In the genomic region with DNA sequence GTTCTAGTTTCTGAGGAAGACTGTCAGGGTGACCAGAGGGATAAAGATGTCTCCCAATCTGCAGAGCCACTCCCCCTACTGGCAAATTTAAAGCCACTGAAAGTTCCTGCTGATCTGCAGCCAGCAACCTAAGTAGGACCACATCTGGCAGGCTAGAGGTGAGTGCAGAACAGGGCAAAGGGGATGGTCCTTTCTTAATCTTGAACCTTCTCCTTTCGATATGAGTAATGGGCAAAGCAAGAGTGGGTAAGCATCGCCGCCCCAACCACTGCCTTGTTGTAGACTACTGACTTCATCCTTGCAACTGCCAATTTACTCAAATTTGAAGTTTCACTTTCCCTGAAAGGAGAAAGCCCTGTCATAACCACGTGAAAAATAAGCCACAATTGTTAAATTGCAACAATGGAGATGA, we compare ENCODE assay signal across 9 cellular contexts. TPM values are rescaled to one million over a fixed set of nuclear protein-coding genes. Genes with fewer than 3 reads are reported as not detected.
A peak's percentile ranks its signal among the peaks of the same experiment; 100 is the strongest.
DNase-seq lines count a peak whose midpoint lies in the region; ATAC-seq and TF ChIP-seq lines count a peak whose summit lies in the region.
"Had no signal": no experiment of that assay in that cellular context is flagged by ENCODE, and none has a peak within 500 bp of the region (broad histone marks: within the 10 kb centered on the region; RNA-seq: fewer than 3 reads in every experiment).

No MANE protein-coding gene starts in this region.

- TF ChIP-seq POLR2A in Peyer's patch (IDR thresholded peaks at IDR 0.05), result no peak

- H3K9ac ChIP-seq in Karpas-422 (ENCODE audit: low read length), result no peak overlapping the region

- H3K9me3 ChIP-seq in Karpas-422 (ENCODE audit: low read length) (no peaks in the 10 kb centered on the region), Peyer's patch (no peaks in the 10 kb centered on the region)

- H3K27ac ChIP-seq in GM23338 (ENCODE audit: low read depth) (no peak overlapping the region), Karpas-422 (ENCODE audit: low read length) (no peak overlapping the region), Peyer's patch (no peak overlapping the region)
- H3K27ac ChIP-seq: skin epidermis had no signal

- H3K27ac Mint-ChIP-seq in GM23338 (no peak overlapping the region), chondrocyte (ENCODE audit: unreplicated experiment) (no peak overlapping the region)

- DNase-seq in NCI-H526 (lab: John Stamatoyannopoulos, UW) (peak; percentile 6 to 33), NCI-H526 treated with DMSO at 0.1 percent for 48 hours (lab: John Stamatoyannopoulos, UW) (no peak), GM23338 (ENCODE audit: low spot score) (peak; percentile 83), Karpas-422 (peak; percentile 73), Peyer's patch (no peak), chondrocyte (ENCODE audit: low spot score) (no peak)
- DNase-seq in activated T-helper 9 cell treated with anti-CD3 and anti-CD28 coated beads, Interleukin-2, amount 50 U/mL, for 16 hours (ENCODE audit: low read depth), result peak; percentile 4
- DNase-seq in stimulated activated CD4-positive, alpha-beta T cell treated with anti-CD3 and anti-CD28 coated beads, TNF-alpha, amount 100 ng/mL, for 48 hours (ENCODE audit: low read depth in 3 of 3), result peak; percentile 42 to 70 (median 52)

- H3K4me1 ChIP-seq in GM23338 (ENCODE audit: insufficient read depth), result no peaks in the 10 kb centered on the region; the same call in 1 of the 2 replicates
- no peaks in the 10 kb centered on the region for H3K4me1 ChIP-seq in Karpas-422 (ENCODE audit: low read length)
- H3K4me1 ChIP-seq in Peyer's patch, result no peaks in the 10 kb centered on the region

- H3K36me3 ChIP-seq in GM23338 (ENCODE audit: insufficient read depth) (no peaks in the 10 kb centered on the region), Karpas-422 (ENCODE audit: insufficient read depth, low read length) (no peaks in the 10 kb centered on the region), Peyer's patch (no peaks in the 10 kb centered on the region)

- H3K36me3 Mint-ChIP-seq in GM23338 (ENCODE audit: low read depth), result no peaks in the 10 kb centered on the region
- peaks cover 6% of the 10 kb centered on the region for H3K36me3 Mint-ChIP-seq in chondrocyte (ENCODE audit: low read depth)

- no peaks in the 10 kb centered on the region for H3K9me2 ChIP-seq in GM23338 (ENCODE audit: insufficient read depth)
- H3K9me2 ChIP-seq in Karpas-422 (replicated peaks; ENCODE audit: insufficient read depth, low read length), result no peaks in the 10 kb centered on the region

- H3K79me2 ChIP-seq in GM23338 (replicated peaks; ENCODE audit: insufficient read depth) (no peaks in the 10 kb centered on the region), Karpas-422 (ENCODE audit: low read length) (no peaks in the 10 kb centered on the region)

- H3F3A ChIP-seq in GM23338 (replicated peaks; ENCODE audit: low read depth), result no peaks in the 10 kb centered on the region

- H3K9me3 Mint-ChIP-seq in GM23338, result no peaks in the 10 kb centered on the region
- no peaks in the 10 kb centered on the region for H3K9me3 Mint-ChIP-seq in chondrocyte (ENCODE audit: low read depth)

- H3K4me1 Mint-ChIP-seq in GM23338 (peaks cover 7% of the 10 kb centered on the region; the same call in 2 of the 3 replicates), chondrocyte (ENCODE audit: low read depth) (peaks cover 14% of the 10 kb centered on the region)

- no peaks in the 10 kb centered on the region for H4K20me1 ChIP-seq in GM23338 (replicated peaks; ENCODE audit: insufficient read depth)
- no peaks in the 10 kb centered on the region for H4K20me1 ChIP-seq in Karpas-422 (ENCODE audit: insufficient read depth, low read depth, low read length)

- no peak overlapping the region for H3K4me3 Mint-ChIP-seq in GM23338
- no peak overlapping the region for H3K4me3 Mint-ChIP-seq in chondrocyte (ENCODE audit: unreplicated experiment)

- H3K27me3 Mint-ChIP-seq in GM23338 (ENCODE audit: insufficient read depth, low read depth, poor library complexity) (peaks cover 1% of the 10 kb centered on the region), chondrocyte (ENCODE audit: low read depth) (no peaks in the 10 kb centered on the region)

- H3K27me3 ChIP-seq in GM23338 (ENCODE audit: insufficient read depth) (no peaks in the 10 kb centered on the region), Karpas-422 (ENCODE audit: low read length) (no peaks in the 10 kb centered on the region), Peyer's patch (no peaks in the 10 kb centered on the region)

- H3K4me2 ChIP-seq in GM23338, result no peak overlapping the region
- H3K4me2 ChIP-seq in Karpas-422 (ENCODE audit: low read depth, low read length, poor library complexity, severe bottlenecking), result no peak overlapping the region

- ATAC-seq in GM23338, result peak; percentile 88

- H2AFZ ChIP-seq in GM23338 (no peak overlapping the region), Karpas-422 (ENCODE audit: low read length) (no peak overlapping the region)

- TF ChIP-seq CTCF in GM23338 (conservative IDR thresholded peaks at IDR 0.05; ENCODE audit: low read depth in 2 of 2) (peak; percentile 62 to 78), Peyer's patch (IDR thresholded peaks at IDR 0.05) (no peak), chondrocyte (IDR thresholded peaks at IDR 0.05) (no peak)

- H3K4me3 ChIP-seq in GM23338 (no peak overlapping the region), Karpas-422 (ENCODE audit: low read length) (no peak overlapping the region), Peyer's patch (no peak overlapping the region)
- H3K4me3 ChIP-seq: skin epidermis had no signal

TF ChIP-seq in GM23338, 12 proteins besides CTCF, POLR2A, EP300 and RAD21 (continues in another document):
- TF ChIP-seq EZH2 (IDR thresholded peaks at IDR 0.05; ENCODE audit: low read depth, unreplicated experiment), result no peak
- TF ChIP-seq ZNF331 (CRISPR knock-in tag; IDR thresholded peaks at IDR 0.05; ENCODE audit: low read depth), result no peak
- TF ChIP-seq JUNB (IDR thresholded peaks at IDR 0.05; ENCODE audit: unreplicated experiment), result no peak

RNA-seq across cellular contexts. Expression of gene SCUBE2, which starts 30.7 kb away (rescaled TPM):
- total RNA-seq in GM23338 (2014; rRNA removed; shearing (Covaris generic)), result 0.63 TPM in 1 of 2 replicates, not detected in the other
- polyA plus RNA-seq in GM23338 (2016; fragmentation: Nextera tagmentation; extraction: Ambion mirVana), result 0.47 and 1.2 TPM in 2 replicates
- 6.8 TPM in 1 of 2 replicates, not detected in the other for total RNA-seq in Karpas-422 (2014; rRNA removed; shearing (Covaris generic); ENCODE audit: low replicate concordance)
- total RNA-seq in Peyer's patch, result 10 to 100 TPM in 1 of 4 donors, 1 to 10 TPM in 3; 3.1 to 10.6 (median 5.0) TPM
- 2.0 to 5.0 TPM (median 4.6 TPM) in 3 replicates for total RNA-seq in chondrocyte

RNA-seq across cellular contexts. Expression of gene NRIP3, which starts 56.9 kb away (rescaled TPM):
- 7.9 and 8.0 TPM in 2 replicates for total RNA-seq in GM23338 (2014; rRNA removed; shearing (Covaris generic))
- polyA plus RNA-seq in GM23338 (2016; fragmentation: Nextera tagmentation; extraction: Ambion mirVana), result 3.0 and 3.2 TPM in 2 replicates
- total RNA-seq in Karpas-422 (2014; rRNA removed; shearing (Covaris generic); ENCODE audit: low replicate concordance), result not detected in 2 replicates
- total RNA-seq in Peyer's patch (1 to 10 TPM in 1 of 4 donors, under 1 TPM in 1, not detected in 2; 0.80 to 1.7 TPM), chondrocyte (1.6 to 3.5 TPM (median 2.9 TPM) in 3 replicates)

Comparison
In these comparisons a context has a peak if more than half of its experiments do, and no peak if none do; other contexts are left out.
1. DNase-seq: peak in NCI-H526 (2 of 2), GM23338 (single experiment), Karpas-422 (single experiment), activated T-helper 9 cell treated with anti-CD3 and anti-CD28 coated beads, Interleukin-2, amount 50 U/mL, for 16 hours (single experiment) and stimulated activated CD4-positive, alpha-beta T cell treated with anti-CD3 and anti-CD28 coated beads, TNF-alpha, amount 100 ng/mL, for 48 hours (3 of 3); none in NCI-H526 treated with DMSO at 0.1 percent for 48 hours (single experiment), Peyer's patch (0 of 3) and chondrocyte (single experiment).
2. CTCF ChIP-seq: peak in GM23338 (2 of 2); none in Peyer's patch (0 of 6) and chondrocyte (single experiment).